ENCODE assay signal across 15 cellular contexts in the genomic region with DNA sequence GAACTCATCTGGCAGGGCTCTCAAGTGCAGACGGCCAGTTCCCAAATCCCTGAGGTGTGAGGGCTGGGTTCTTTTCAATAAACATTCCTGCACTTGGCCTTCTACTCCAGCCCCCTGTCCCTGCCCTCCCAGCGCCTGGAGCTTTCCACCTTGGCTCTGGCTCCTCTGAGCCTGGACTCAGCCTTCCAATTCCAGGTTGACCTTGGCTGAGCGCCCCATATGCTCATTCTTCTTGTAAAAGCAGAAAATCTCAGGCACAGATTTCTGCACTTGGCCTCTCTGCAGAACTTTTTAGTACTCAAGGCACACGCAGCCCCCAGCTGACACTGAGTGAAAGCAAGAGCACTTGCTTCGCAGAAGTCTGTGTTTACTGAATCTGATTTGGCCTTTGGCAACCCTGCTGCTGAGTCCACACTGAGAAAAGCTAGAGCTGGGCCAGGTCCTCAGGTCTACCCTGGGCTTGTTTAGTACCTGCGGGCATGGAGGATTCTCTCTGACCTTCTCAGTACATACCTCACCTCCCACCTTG.
DNase-seq lines count a peak whose midpoint lies in the region; ATAC-seq and TF ChIP-seq lines count a peak whose summit lies in the region.
"Had no signal": no experiment of that assay in that cellular context is flagged by ENCODE, and none has a peak within 500 bp of the region (broad histone marks: within the 10 kb centered on the region; RNA-seq: fewer than 3 reads in every experiment).

No MANE protein-coding gene starts in this region.

- H3K27me3 ChIP-seq in tibial nerve = no peaks in the 10 kb centered on the region
- no peaks in the 10 kb centered on the region for H3K27me3 ChIP-seq in mesendoderm (ENCODE audit: insufficient read depth, low read length, poor library complexity)
- H3K27me3 ChIP-seq: colonic mucosa had no signal

- H3K4me1 Mint-ChIP-seq in nephron = peaks cover 53% of the 10 kb centered on the region
- H3K4me1 Mint-ChIP-seq: activated CD4-positive, alpha-beta T cell treated with anti-CD3 and anti-CD28 coated beads for 36 hours had no signal

- TF ChIP-seq CTCF in nephron (IDR thresholded peaks at IDR 0.05; ENCODE audit: unreplicated experiment in 3 of 3) (no peak), tibial nerve (IDR thresholded peaks at IDR 0.05) (no peak)

- no peak for TF ChIP-seq POLR2A in tibial nerve (IDR thresholded peaks at IDR 0.05)

- no peak overlapping the region for H2BK120ac ChIP-seq in mesendoderm (ENCODE audit: low read depth, low read length)

- no peaks in the 10 kb centered on the region for H3K9me3 ChIP-seq in tibial nerve
- H3K9me3 ChIP-seq: colonic mucosa, neutrophil had no signal

- H3K56ac ChIP-seq in mesendoderm (ENCODE audit: low read length) = no peak overlapping the region

- intact Hi-C loops in Right ventricle myocardium superior (cut with DNase I) = no loop called here

- H3K36me3 ChIP-seq in tibial nerve (no peaks in the 10 kb centered on the region), mesendoderm (ENCODE audit: control insufficient read depth, insufficient read depth, low read length) (no peaks in the 10 kb centered on the region)
- H3K36me3 ChIP-seq: colonic mucosa, neutrophil had no signal

- H3K27ac ChIP-seq in tibial nerve (no peak overlapping the region), mesendoderm (ENCODE audit: low read depth, low read length) (no peak overlapping the region)
- H3K27ac ChIP-seq: colonic mucosa, epithelial cell of prostate, neutrophil had no signal

- H4K5ac ChIP-seq in mesendoderm (ENCODE audit: low read length) = no peak overlapping the region

- no peaks in the 10 kb centered on the region for H3K9me3 Mint-ChIP-seq in nephron
- H3K9me3 Mint-ChIP-seq: T-helper 2 cell treated with Interferon-gamma antibody and Interleukin-4, amounts not matched to agents 5 μg/mL and 100 μg/mL, for 36 hours had no signal

- H3K9ac ChIP-seq in mesendoderm (ENCODE audit: low read length) = no peak overlapping the region

- WGBS in tibial nerve, 2 donors = 46% methylated on average over 6 of the region's 6 CpGs
- WGBS in mesendoderm (ENCODE audit: extremely low coverage, insufficient coverage, low lambda C conversion rate) = no CpG with 5 or more reads among the region's 6 CpGs

- H3K23ac ChIP-seq in mesendoderm (ENCODE audit: low read length) = no peak overlapping the region

- H2BK5ac ChIP-seq in mesendoderm (ENCODE audit: low read length) = no peak overlapping the region

- no peak overlapping the region for H2BK15ac ChIP-seq in mesendoderm (replicated peaks; ENCODE audit: low read depth)

- no peak overlapping the region for H2AK5ac ChIP-seq in mesendoderm (ENCODE audit: low read length)

- H3K4me1 ChIP-seq in tibial nerve (peaks cover 0 to 22% (median 0%) of the 10 kb centered on the region in 4 donors), mesendoderm (ENCODE audit: control insufficient read depth, low read depth, low read length) (no peaks in the 10 kb centered on the region)
- H3K4me1 ChIP-seq: colonic mucosa had no signal

- H3K4me3 ChIP-seq in tibial nerve (no peak overlapping the region), mesendoderm (ENCODE audit: low read length) (no peak overlapping the region)
- H3K4me3 ChIP-seq: colonic mucosa, GM12878 had no signal

- H3K4me2 ChIP-seq in mesendoderm (ENCODE audit: low read length) = no peak overlapping the region

- H3K79me2 ChIP-seq in mesendoderm (ENCODE audit: control insufficient read depth, insufficient read depth, low read length) = no peaks in the 10 kb centered on the region

- no peaks in the 10 kb centered on the region for H3K36me3 Mint-ChIP-seq in nephron (ENCODE audit: low read depth)

- H3K4me3 Mint-ChIP-seq in nephron = no peak overlapping the region
- H3K4me3 Mint-ChIP-seq: activated CD4-positive, alpha-beta T cell treated with anti-CD3 and anti-CD28 coated beads for 36 hours; T-helper 2 cell treated with Interferon-gamma antibody and Interleukin-4, amounts not matched to agents 5 μg/mL and 100 μg/mL, for 36 hours had no signal

- peak; percentile 80 for DNase-seq in Right ventricle myocardium superior
- peak; percentile 72 to 81 for DNase-seq in tibial nerve (ENCODE audit: low spot score in 2 of 2)
- DNase-seq in mesendoderm = no peak
- no peak for DNase-seq in activated CD4-positive, alpha-beta T cell treated with anti-CD3 and anti-CD28 coated beads, Interleukin-2, amount 50 U/mL, for 48 hours
- DNase-seq: activated CD4-positive, alpha-beta T cell treated with anti-CD3 and anti-CD28 coated beads for 36 hours; activated T-cell treated with anti-CD3 and anti-CD28 coated beads, Interleukin-2, amount 50 U/mL, for 48 hours; colonic mucosa; NCI-H2029 treated with DMSO at 0.1 percent for 48 hours had no signal

- no peak overlapping the region for H3K4ac ChIP-seq in mesendoderm (ENCODE audit: low read depth, low read length)

- H3K18ac ChIP-seq in mesendoderm (ENCODE audit: low read length) = no peak overlapping the region

- H4K8ac ChIP-seq in mesendoderm (ENCODE audit: low read depth, low read length) = no peak overlapping the region

- TF ChIP-seq EP300 in tibial nerve (IDR thresholded peaks at IDR 0.05) = peak in 1 of 2 donors; percentile 44

- peaks cover 9% of the 10 kb centered on the region for H3K27me3 Mint-ChIP-seq in nephron (ENCODE audit: low read depth)

- H3K27ac Mint-ChIP-seq in nephron = peak overlapping the region; percentile 18 to 66 (median 47)
- H3K27ac Mint-ChIP-seq: activated CD4-positive, alpha-beta T cell treated with anti-CD3 and anti-CD28 coated beads for 36 hours; T-helper 2 cell treated with Interferon-gamma antibody and Interleukin-4, amounts not matched to agents 5 μg/mL and 100 μg/mL, for 36 hours had no signal

- ATAC-seq in SK-N-SH treated with all-trans-retinoic acid at 6 μM for 48 hours (peak; percentile 48), Right ventricle myocardium superior (ENCODE audit: poor library complexity) (peak; percentile 85), HG03432 (IDR thresholded peaks at IDR 0.05; ENCODE audit: unreplicated experiment) (no peak)
- ATAC-seq: activated CD4-positive, alpha-beta T cell treated with anti-CD3 and anti-CD28 coated beads for 36 hours; GM12878 had no signal

- no peaks in the 10 kb centered on the region for H3K79me1 ChIP-seq in mesendoderm (ENCODE audit: low read length)

TF ChIP-seq in SK-N-SH treated with all-trans-retinoic acid at 6 μM for 48 hours, 23 proteins besides CTCF, POLR2A, EP300 and RAD21:
- TF ChIP-seq TCF4 (CRISPR knock-in tag; IDR thresholded peaks at IDR 0.05; ENCODE audit: borderline replicate concordance) (no peak), ZFP3 (CRISPR knock-in tag; IDR thresholded peaks at IDR 0.05) (no peak), BACH2 (CRISPR knock-in tag; IDR thresholded peaks at IDR 0.05; ENCODE audit: borderline replicate concordance) (no peak)

Comparison
In these comparisons a context has a peak if more than half of its experiments do, and no peak if none do; other contexts are left out.
1. DNase-seq: peak in Right ventricle myocardium superior (single experiment) and tibial nerve (2 of 2); none in mesendoderm (single experiment) and activated CD4-positive, alpha-beta T cell treated with anti-CD3 and anti-CD28 coated beads, Interleukin-2, amount 50 U/mL, for 48 hours (0 of 2).